9 cellular contexts compared by ENCODE assay signal in genomic region chr12:503111-503761, GRCh38. TPM values are rescaled to one million over a fixed set of nuclear protein-coding genes. Genes with fewer than 3 reads are reported as not detected.
DNase-seq lines count a peak whose midpoint lies in the region; ATAC-seq and TF ChIP-seq lines count a peak whose summit lies in the region.
"Had no signal": no experiment of that assay in that cellular context is flagged by ENCODE, and none has a peak within 500 bp of the region (broad histone marks: within the 10 kb centered on the region; RNA-seq: fewer than 3 reads in every experiment).

No MANE protein-coding gene starts in this region.

- H3K4me3 Mint-ChIP-seq in MCF 10A (ENCODE audit: unreplicated experiment), result peak overlapping the region; percentile 36
- no peak overlapping the region for H3K4me3 Mint-ChIP-seq in stimulated activated effector memory CD8-positive, alpha-beta T cell treated with anti-CD3 and anti-CD28 coated beads, Interleukin-12 subunit alpha, Interleukin-12 subunit beta, amount 100 ng/mL, for 72 hours
- H3K4me3 Mint-ChIP-seq: neural crest cell had no signal

- peak; percentile 91 for ATAC-seq in left colon
- no peak for ATAC-seq in stimulated activated effector memory CD8-positive, alpha-beta T cell treated with anti-CD3 and anti-CD28 coated beads, Interleukin-12 subunit alpha, Interleukin-12 subunit beta, amount 100 ng/mL, for 72 hours
- ATAC-seq in GM19397 (IDR thresholded peaks at IDR 0.05; ENCODE audit: unreplicated experiment), result no peak

- no TSS peak for BruUV-seq in MCF 10A (replicated peaks; lab: Mats Ljungman, UMichigan)

- H3K9me3 Mint-ChIP-seq in MCF 10A (ENCODE audit: unreplicated experiment), result no peaks in the 10 kb centered on the region
- no peaks in the 10 kb centered on the region for H3K9me3 Mint-ChIP-seq in stimulated activated effector memory CD8-positive, alpha-beta T cell treated with anti-CD3 and anti-CD28 coated beads, Interleukin-12 subunit alpha, Interleukin-12 subunit beta, amount 100 ng/mL, for 72 hours
- H3K9me3 Mint-ChIP-seq: neural crest cell had no signal

- peak overlapping the region; percentile 90 for H3K27ac Mint-ChIP-seq in MCF 10A (ENCODE audit: low read depth, unreplicated experiment)
- H3K27ac Mint-ChIP-seq in stimulated activated effector memory CD8-positive, alpha-beta T cell treated with anti-CD3 and anti-CD28 coated beads, Interleukin-12 subunit alpha, Interleukin-12 subunit beta, amount 100 ng/mL, for 72 hours, result peak overlapping the region; percentile 8

- peaks cover under 1% of the 10 kb centered on the region for H3K36me3 Mint-ChIP-seq in MCF 10A (ENCODE audit: insufficient read depth, unreplicated experiment)
- H3K36me3 Mint-ChIP-seq in stimulated activated effector memory CD8-positive, alpha-beta T cell treated with anti-CD3 and anti-CD28 coated beads, Interleukin-12 subunit alpha, Interleukin-12 subunit beta, amount 100 ng/mL, for 72 hours, result no peaks in the 10 kb centered on the region

- POLR2A ChIA-PET in MCF 10A (lab: Yijun Ruan, JAX), result interaction anchor here (0.7 to 2.6 kb wide), 13 partner anchors 11 to 117 kb away, joined by 3 to 26 read pairs (median 5); no protein-coding TSS in a partner anchor

- H3K4me1 Mint-ChIP-seq in MCF 10A (ENCODE audit: insufficient read depth, unreplicated experiment), result peaks cover 13% of the 10 kb centered on the region
- peaks cover 6% of the 10 kb centered on the region for H3K4me1 Mint-ChIP-seq in stimulated activated effector memory CD8-positive, alpha-beta T cell treated with anti-CD3 and anti-CD28 coated beads, Interleukin-12 subunit alpha, Interleukin-12 subunit beta, amount 100 ng/mL, for 72 hours

- no peak for TF ChIP-seq CTCF in MCF 10A (IDR thresholded peaks at IDR 0.05; ENCODE audit: unreplicated experiment)

- H3K27me3 Mint-ChIP-seq in MCF 10A (ENCODE audit: insufficient read depth, unreplicated experiment), result no peaks in the 10 kb centered on the region

- DNase-seq in LoVo (ENCODE audit: low spot score) (peak; percentile 97), MCF 10A (ENCODE audit: unreplicated experiment) (peak; percentile 80), left colon (peak; percentile 75 to 91), NCI-H1694 (lab: John Stamatoyannopoulos, UW) (no peak), T-helper 2 cell (no peak)
- no peak for DNase-seq in stimulated activated effector memory CD8-positive, alpha-beta T cell treated with anti-CD3 and anti-CD28 coated beads, Interleukin-12 subunit alpha, Interleukin-12 subunit beta, amount 100 ng/mL, for 72 hours (ENCODE audit: low spot score in 2 of 2)
- DNase-seq: NCI-H187 treated with DMSO at 0.1 percent for 48 hours had no signal

- intact Hi-C loops in MCF 10A (cut with micrococcal nuclease), result loop anchor here (10.0 kb wide), 1 partner anchor 48 kb away; the partner anchor contains the start of gene B4GALNT3
- intact Hi-C loops in left colon (cut with DNase I, micrococcal nuclease), result loop anchor here in 1 of 2 donors (10.0 kb wide), 1 partner anchor 48 kb away; the partner anchor contains the start of gene B4GALNT3

- CTCF ChIA-PET in MCF 10A (lab: Yijun Ruan, JAX), result interaction anchor here (0.5 to 3.1 kb wide), 9 partner anchors 26 to 60 kb away, joined by 3 to 17 read pairs (median 3); no protein-coding TSS in a partner anchor

RNA-seq across cellular contexts. Expression of gene B4GALNT3, which starts 43.5 kb away (rescaled TPM):
- 0.68 and 0.76 TPM in 2 replicates for total RNA-seq in MCF 10A (2022)
- 100 to 1,000 TPM; 131 to 143 TPM for total RNA-seq in left colon

Comparison
In these comparisons a context has a peak if more than half of its experiments do, and no peak if none do; other contexts are left out.
1. DNase-seq: peak in LoVo (single experiment), MCF 10A (single experiment) and left colon (2 of 2); none in stimulated activated effector memory CD8-positive, alpha-beta T cell treated with anti-CD3 and anti-CD28 coated beads, Interleukin-12 subunit alpha, Interleukin-12 subunit beta, amount 100 ng/mL, for 72 hours (0 of 2), NCI-H1694 (single experiment) and T-helper 2 cell (0 of 5).
2. RNA of gene B4GALNT3, which starts 43.5 kb away (total RNA-seq): 131 to 143 TPM in left colon; 0.68 to 0.76 TPM in MCF 10A; every median in the first group is over 10 times any median in the second.